ENCODE assay signal across 5 cellular contexts in the genomic region with DNA sequence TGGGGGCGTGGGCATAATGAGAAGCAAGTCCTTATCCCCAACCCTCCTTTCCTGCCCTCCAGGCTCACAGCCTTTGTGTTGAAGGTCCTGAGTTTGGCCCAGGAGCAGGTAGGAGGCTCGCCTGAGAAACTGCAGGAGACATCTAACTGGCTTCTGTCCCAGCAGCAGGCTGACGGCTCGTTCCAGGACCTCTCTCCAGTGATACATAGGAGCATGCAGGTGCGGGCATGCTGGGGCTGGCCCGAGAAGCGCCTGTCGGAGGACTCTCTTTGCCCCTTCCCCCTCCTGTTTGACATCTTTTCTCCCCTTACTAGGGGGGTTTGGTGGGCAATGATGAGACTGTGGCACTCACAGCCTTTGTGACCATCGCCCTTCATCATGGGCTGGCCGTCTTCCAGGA. TPM values are rescaled to one million over a fixed set of nuclear protein-coding genes. Genes with fewer than 3 reads are reported as not detected.
"Had no signal": no experiment of that assay in that cellular context is flagged by ENCODE, and none has a peak within 500 bp of the region (broad histone marks: within the 10 kb centered on the region; RNA-seq: fewer than 3 reads in every experiment).

No MANE protein-coding gene starts in this region.

RNA-seq across cellular contexts. Expression of a gene that starts 9.6 kb away (rescaled TPM):
- total RNA-seq: epithelial cell of proximal tubule, kidney epithelial cell, mononuclear cell had no signal
- polyA plus RNA-seq: mammary epithelial cell had no signal

RNA-seq across cellular contexts. Expression of a gene that starts 46.8 kb away (rescaled TPM):
- polyA plus RNA-seq: immature natural killer cell had no signal
